Comparison of ENCODE assay signal across 21 cellular contexts in genomic region chr6:17299222-17299621, GRCh38. TPM values are rescaled to one million over a fixed set of nuclear protein-coding genes. Genes with fewer than 3 reads are reported as not detected.
"Had no signal": no experiment of that assay in that cellular context is flagged by ENCODE, and none has a peak within 500 bp of the region (broad histone marks: within the 10 kb centered on the region; RNA-seq: fewer than 3 reads in every experiment).

No MANE protein-coding gene starts in this region.

- H3K27ac ChIP-seq: KMS-11 had no signal

- FAIRE-seq: RCC 7860 had no signal

- H3K9me3 ChIP-seq: SK-N-SH had no signal

- DNase-seq: IMR-90, Kasumi-1, MM.1S, NCI-H1092 treated with DMSO at 0.1 percent for 48 hours, NCI-H1436, NCI-H187, NCI-H2029, NCI-H2081 treated with DMSO at 0.1 percent for 48 hours, NCI-H2171, NCI-H226, NCI-H446, NCI-H510A, NCI-H524 treated with DMSO at 0.1 percent for 48 hours, NCI-H69, NCI-H774, RPMI8226, SHP77, SK-N-SH had no signal

RNA-seq across cellular contexts. Expression of gene RBM24, which starts 18.1 kb away (rescaled TPM):
- total RNA-seq: HT-29 had no signal
